8 cellular contexts compared by ENCODE assay signal in the genomic region with DNA sequence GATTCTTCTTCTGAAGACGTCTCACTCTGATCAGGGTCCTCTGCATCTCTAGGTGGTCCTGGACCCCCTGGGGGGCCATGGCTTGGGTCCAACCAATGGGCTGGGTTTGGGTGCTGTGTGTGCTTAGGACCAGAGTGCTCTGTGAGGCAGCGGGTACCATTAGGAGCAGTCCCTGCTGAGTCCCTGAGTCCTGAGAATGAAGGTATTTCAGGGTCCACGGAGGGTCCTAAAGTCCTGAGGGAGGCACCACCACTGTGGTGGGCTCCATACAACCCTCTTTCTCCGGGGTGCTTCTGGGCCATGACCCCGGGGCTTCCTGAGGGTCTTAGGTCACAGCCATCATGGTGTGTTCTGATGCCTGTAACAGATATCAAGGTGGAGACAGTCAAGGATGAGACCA. TPM values are rescaled to one million over a fixed set of nuclear protein-coding genes. Genes with fewer than 3 reads are reported as not detected.
A peak's percentile ranks its signal among the peaks of the same experiment; 100 is the strongest.
DNase-seq lines count a peak whose midpoint lies in the region; ATAC-seq and TF ChIP-seq lines count a peak whose summit lies in the region.

No MANE protein-coding gene starts in this region.

- H3K36me3 ChIP-seq in mammary epithelial cell (ENCODE audit: insufficient read depth, low read length) (no peaks in the 10 kb centered on the region), mucosa of descending colon (ENCODE audit: low read depth) (peaks cover 5% of the 10 kb centered on the region)
- H3K36me3 ChIP-seq in naive thymus-derived CD4-positive, alpha-beta T cell (ENCODE audit: control insufficient read depth in 2 of 3, insufficient read depth in 3 of 3, low read length in 3 of 3), result peaks cover 0 to 11% (median 0%) of the 10 kb centered on the region in 3 experiments

- peaks cover 24 to 28% (median 25%) of the 10 kb centered on the region in 3 donors for H3K4me1 Mint-ChIP-seq in IgD-negative memory B cell
- H3K4me1 Mint-ChIP-seq in naive thymus-derived CD4-positive, alpha-beta T cell, result peaks cover 38 to 74% (median 63%) of the 10 kb centered on the region in 7 donors

- H2AFZ ChIP-seq in mammary epithelial cell (ENCODE audit: low read depth, low read length), result no peak overlapping the region

- H3K4me3 Mint-ChIP-seq in IgD-negative memory B cell, result peak overlapping the region; percentile 96 to 99 (median 98)
- peak overlapping the region; percentile 88 to 99 (median 99) for H3K4me3 Mint-ChIP-seq in naive thymus-derived CD4-positive, alpha-beta T cell

- POLR2A ChIA-PET in AG04450 (lab: Yijun Ruan, JAX), result interaction anchor here (0.5 to 2.5 kb wide), 3 partner anchors 10 to 102 kb away, joined by 4 to 30 read pairs (median 25); a partner anchor contains a TSS
- POLR2A ChIA-PET in naive thymus-derived CD4-positive, alpha-beta T cell (lab: Charles Lee), result interaction anchor here (0.6 to 7.6 kb wide), 6 partner anchors 10 to 394 kb away, joined by 3 to 274 read pairs (median 17); a partner anchor contains a TSS

- peaks cover 1% of the 10 kb centered on the region for H3K36me3 Mint-ChIP-seq in IgD-negative memory B cell
- peaks cover 0 to 23% (median 7%) of the 10 kb centered on the region in 5 donors for H3K36me3 Mint-ChIP-seq in naive thymus-derived CD4-positive, alpha-beta T cell

- no peak for ATAC-seq in naive thymus-derived CD4-positive, alpha-beta T cell
- ATAC-seq in GM21528 (IDR thresholded peaks at IDR 0.05; ENCODE audit: low FRiP score, unreplicated experiment), result no peak
- ATAC-seq in mucosa of descending colon, result no peak
- no peak for ATAC-seq in GM21825 (IDR thresholded peaks at IDR 0.05; ENCODE audit: unreplicated experiment)
- ATAC-seq in HG02938 (IDR thresholded peaks at IDR 0.05; ENCODE audit: unreplicated experiment), result no peak

- peak overlapping the region; percentile 88 to 93 (median 93) for H3K27ac Mint-ChIP-seq in IgD-negative memory B cell
- H3K27ac Mint-ChIP-seq in naive thymus-derived CD4-positive, alpha-beta T cell, result peak overlapping the region; percentile 85 to 95 (median 92)

- in situ Hi-C loops in mammary epithelial cell (cut with MboI; ENCODE audit: low sequenced_read_pairs in 2 of 2), result loop anchor here in 1 of 2 donors (10.0 kb wide), 1 partner anchor 96 kb away; a partner anchor contains a TSS

- no peaks in the 10 kb centered on the region for H3K9me3 Mint-ChIP-seq in IgD-negative memory B cell
- no peaks in the 10 kb centered on the region for H3K9me3 Mint-ChIP-seq in naive thymus-derived CD4-positive, alpha-beta T cell

- TF ChIP-seq CTCF in AG04450 (IDR thresholded peaks at IDR 0.05; ENCODE audit: low read depth, low read length), result no peak
- TF ChIP-seq CTCF in mammary epithelial cell (conservative IDR thresholded peaks at IDR 0.05 in 1 of 2, IDR thresholded peaks at IDR 0.05 in 1 of 2; ENCODE audit: extremely low read depth in 1 of 2, insufficient read depth in 1 of 2, low read depth in 1 of 2, low read length in 2 of 2), result no peak
- TF ChIP-seq CTCF in mucosa of descending colon (IDR thresholded peaks at IDR 0.05), result no peak

- peaks cover 54% of the 10 kb centered on the region for H3K79me2 ChIP-seq in mammary epithelial cell (ENCODE audit: insufficient read depth, low read length)

- BruUV-seq in mammary epithelial cell (replicated peaks; lab: Mats Ljungman, UMichigan), result no TSS peak

- H4K20me1 ChIP-seq in mammary epithelial cell (ENCODE audit: insufficient read depth, low read length), result no peaks in the 10 kb centered on the region

- 100% methylated on average over 4 of the region's 5 CpGs for WGBS in mammary epithelial cell (ENCODE audit: low coverage, missing lambda C conversion rate)

- CTCF ChIA-PET in AG04450 (lab: Charles Lee) (interaction anchor here (2.5 kb wide), 1 partner anchor 102 kb away, joined by 7 read pairs; no protein-coding TSS in a partner anchor), mammary epithelial cell (lab: Charles Lee; ENCODE audit: low non-redundant PET) (no interaction called here)
- CTCF ChIA-PET in naive thymus-derived CD4-positive, alpha-beta T cell (lab: Charles Lee), result no interaction called here

- H3K9me3 ChIP-seq in AG04450 (ENCODE audit: control insufficient read depth, insufficient read depth, low read length) (no peaks in the 10 kb centered on the region; the same call in 1 of the 2 replicates), mammary epithelial cell (replicated peaks; ENCODE audit: insufficient read depth, low read length) (no peaks in the 10 kb centered on the region), mucosa of descending colon (no peaks in the 10 kb centered on the region)
- no peaks in the 10 kb centered on the region for H3K9me3 ChIP-seq in naive thymus-derived CD4-positive, alpha-beta T cell (ENCODE audit: control insufficient read depth in 2 of 3, low read length in 3 of 3)

- H3K9ac ChIP-seq in mammary epithelial cell (ENCODE audit: insufficient read depth, low read length), result no peak overlapping the region

- peak overlapping the region; percentile 73 for H3K4me2 ChIP-seq in mammary epithelial cell (ENCODE audit: insufficient read depth, low read depth, low read length)

- dilution Hi-C loops in mammary epithelial cell (cut with HindIII; ENCODE audit: low sequenced_read_pairs), result no loop called here

- H3K4me1 ChIP-seq in mammary epithelial cell (ENCODE audit: insufficient read depth, low read length) (peaks cover 8% of the 10 kb centered on the region), mucosa of descending colon (ENCODE audit: low read depth) (peaks cover 29% of the 10 kb centered on the region)
- peaks cover 40 to 42% of the 10 kb centered on the region in 2 donors for H3K4me1 ChIP-seq in naive thymus-derived CD4-positive, alpha-beta T cell (ENCODE audit: control insufficient read depth in 2 of 2, insufficient read depth in 2 of 2, low read length in 2 of 2)

- H3K4me3 ChIP-seq in AG04450 (ENCODE audit: low read depth, low read length) (peak overlapping the region; percentile 91), mammary epithelial cell (replicated peaks in 1 of 3; ENCODE audit: insufficient read depth in 1 of 3, low read depth in 2 of 3, low read length in 3 of 3) (peak overlapping the region in 2 of 3 experiments; percentile 81 to 83), mucosa of descending colon (no peak overlapping the region)
- peak overlapping the region; percentile 99 for H3K4me3 ChIP-seq in naive thymus-derived CD4-positive, alpha-beta T cell (ENCODE audit: low read length)

- H3K27me3 Mint-ChIP-seq in IgD-negative memory B cell, result no peaks in the 10 kb centered on the region
- no peaks in the 10 kb centered on the region for H3K27me3 Mint-ChIP-seq in naive thymus-derived CD4-positive, alpha-beta T cell

- DNase-seq in AG04450 (ENCODE audit: low read depth, low spot score) (no peak), mammary epithelial cell (no peak), mucosa of descending colon (no peak)
- DNase-seq in naive thymus-derived CD4-positive, alpha-beta T cell, result no peak

- H3K27ac ChIP-seq in AG04450 (ENCODE audit: low read depth, low read length) (peak overlapping the region; percentile 31), mammary epithelial cell (ENCODE audit: insufficient read depth, low read depth, low read length) (no peak overlapping the region)
- H3K27ac ChIP-seq in naive thymus-derived CD4-positive, alpha-beta T cell (ENCODE audit: low read depth, low read length), result peak overlapping the region; percentile 70

- H3K27me3 ChIP-seq in AG04450 (ENCODE audit: control insufficient read depth, insufficient read depth, low read length) (no peaks in the 10 kb centered on the region), mammary epithelial cell (ENCODE audit: insufficient read depth, low read length) (no peaks in the 10 kb centered on the region)
- no peaks in the 10 kb centered on the region for H3K27me3 ChIP-seq in naive thymus-derived CD4-positive, alpha-beta T cell (ENCODE audit: control insufficient read depth in 2 of 2, insufficient read depth in 2 of 2, low read length in 2 of 2)

- intact Hi-C loops in mammary epithelial cell (cut with micrococcal nuclease), result loop anchor here (2.0 kb wide), 1 partner anchor 20 kb away; no protein-coding TSS in a partner anchor
- intact Hi-C loops in naive thymus-derived CD4-positive, alpha-beta T cell (cut with micrococcal nuclease), result loop anchor here (5.0 to 10.0 kb wide), 2 partner anchors 899 to 1926 kb away; a partner anchor contains a TSS
- intact Hi-C loops in mucosa of descending colon (cut with DNase I, micrococcal nuclease), result no loop called here

RNA-seq across cellular contexts. Expression of a gene that starts 1.0 kb away (rescaled TPM):
- polyA plus RNA-seq in AG04450 (2011; rRNA removed) (10.9 and 15.0 TPM in 2 replicates), IgD-negative memory B cell (35.9 TPM), mammary epithelial cell (7.5 TPM)
- polyA minus RNA-seq in AG04450 (2011; rRNA and poly(A)+ RNA removed), result 12.3 and 16.6 TPM in 2 replicates
- total RNA-seq in mammary epithelial cell (10 to 100 TPM; 24.3 to 40.8 TPM), mucosa of descending colon (10 to 100 TPM; 26.6 to 30.8 (median 27.7) TPM)
- 64.0 TPM for polyA minus RNA-seq in mammary epithelial cell
- total RNA-seq in naive thymus-derived CD4-positive, alpha-beta T cell, result 10 to 100 TPM; 20.3 to 36.1 (median 35.9) TPM
- polyA plus RNA-seq in naive thymus-derived CD4-positive, alpha-beta T cell, result 10 to 100 TPM; 31.9 to 50.4 TPM

RNA-seq across cellular contexts. Expression of a gene that starts 10.5 kb away (rescaled TPM):
- polyA plus RNA-seq in AG04450 (2011; rRNA removed) (40.9 and 49.3 TPM in 2 replicates), IgD-negative memory B cell (97.5 TPM), mammary epithelial cell (97.6 TPM)
- 50.3 and 57.7 TPM in 2 replicates for polyA minus RNA-seq in AG04450 (2011; rRNA and poly(A)+ RNA removed)
- total RNA-seq in mammary epithelial cell (10 to 100 TPM; 24.3 to 91.3 TPM), mucosa of descending colon (10 to 100 TPM; 42.1 to 97.8 (median 74.2) TPM)
- polyA minus RNA-seq in mammary epithelial cell, result 105 TPM
- 10 to 100 TPM; 12.3 to 67.3 (median 40.5) TPM for total RNA-seq in naive thymus-derived CD4-positive, alpha-beta T cell
- polyA plus RNA-seq in naive thymus-derived CD4-positive, alpha-beta T cell, result 100 to 1,000 TPM in 1 of 2 donors, 10 to 100 TPM in 1; 96.0 to 107 TPM

RNA-seq across cellular contexts. Expression of a gene that starts 10.8 kb away (rescaled TPM):
- polyA plus RNA-seq in AG04450 (2011; rRNA removed) (129 and 178 TPM in 2 replicates), IgD-negative memory B cell (94.2 TPM), mammary epithelial cell (71.6 TPM)
- polyA minus RNA-seq in AG04450 (2011; rRNA and poly(A)+ RNA removed), result 19.0 and 29.3 TPM in 2 replicates
- total RNA-seq in mammary epithelial cell (10 to 100 TPM; 34.7 to 72.9 TPM), mucosa of descending colon (10 to 100 TPM; 38.7 to 45.9 (median 41.3) TPM)
- polyA minus RNA-seq in mammary epithelial cell, result 51.4 TPM
- total RNA-seq in naive thymus-derived CD4-positive, alpha-beta T cell, result 10 to 100 TPM; 28.0 to 73.0 (median 41.7) TPM
- polyA plus RNA-seq in naive thymus-derived CD4-positive, alpha-beta T cell, result 100 to 1,000 TPM in 1 of 2 donors, 10 to 100 TPM in 1; 89.7 to 115 TPM

RNA-seq across cellular contexts. Expression of a gene that starts 14.4 kb away (rescaled TPM):
- polyA plus RNA-seq in AG04450 (2011; rRNA removed) (43.8 and 46.3 TPM in 2 replicates), IgD-negative memory B cell (not detected), mammary epithelial cell (0.74 TPM)
- 14.9 and 22.3 TPM in 2 replicates for polyA minus RNA-seq in AG04450 (2011; rRNA and poly(A)+ RNA removed)
- total RNA-seq in mammary epithelial cell (1 to 10 TPM in 1 of 2 donors, under 1 TPM in 1; 0.33 to 2.1 TPM), mucosa of descending colon (1 to 10 TPM; 1.7 to 6.6 (median 5.0) TPM)
- polyA minus RNA-seq in mammary epithelial cell, result not detected
- under 1 TPM in 4 of 5 experiments, not detected in 1; 0.24 to 0.84 (median 0.54) TPM for total RNA-seq in naive thymus-derived CD4-positive, alpha-beta T cell
- not detected for polyA plus RNA-seq in naive thymus-derived CD4-positive, alpha-beta T cell

Comparison
In these comparisons a context has a peak if more than half of its experiments do, and no peak if none do; other contexts are left out.
1. intact Hi-C loops: an anchor here in mammary epithelial cell (2.0 kb wide) and naive thymus-derived CD4-positive, alpha-beta T cell (5.0 to 10.0 kb wide); none called in mucosa of descending colon.